ENCODE assay signal across 21 cellular contexts in genomic region chr17:77503916-77504651, GRCh38.
DNase-seq lines count a peak whose midpoint lies in the region; ATAC-seq and TF ChIP-seq lines count a peak whose summit lies in the region.
"Had no signal": no experiment of that assay in that cellular context is flagged by ENCODE, and none has a peak within 500 bp of the region (broad histone marks: within the 10 kb centered on the region; RNA-seq: fewer than 3 reads in every experiment).

No MANE protein-coding gene starts in this region.

- WGBS in testis, 2 donors = 82 to 95% methylated on average over 14 to 18 of the region's 18 CpGs

- H3K4me1 Mint-ChIP-seq in activated naive CD4-positive, alpha-beta T cell treated with anti-CD3 and anti-CD28 coated beads, Interleukin-2, amount 10 ng/mL, durations not matched to agents 7 days and 5 days = no peaks in the 10 kb centered on the region
- peaks cover 0 to 3% (median 3%) of the 10 kb centered on the region in 3 donors for H3K4me1 Mint-ChIP-seq in T-cell
- H3K4me1 Mint-ChIP-seq in activated T-helper 17 cell treated with anti-CD3 and anti-CD28 coated beads, Interleukin-2, amount 50 U/mL, for 72 hours = peaks cover 5% of the 10 kb centered on the region
- H3K4me1 Mint-ChIP-seq: immature natural killer cell had no signal

- no peaks in the 10 kb centered on the region for H3K9me3 Mint-ChIP-seq in activated naive CD4-positive, alpha-beta T cell treated with anti-CD3 and anti-CD28 coated beads, Interleukin-2, amount 10 ng/mL, durations not matched to agents 7 days and 5 days
- no peaks in the 10 kb centered on the region for H3K9me3 Mint-ChIP-seq in T-cell
- no peaks in the 10 kb centered on the region for H3K9me3 Mint-ChIP-seq in activated T-helper 17 cell treated with anti-CD3 and anti-CD28 coated beads, Interleukin-2, amount 50 U/mL, for 72 hours
- H3K9me3 Mint-ChIP-seq: CD4-positive, alpha-beta T cell; IgD-negative memory B cell; immature natural killer cell; T-helper 1 cell treated with Interleukin-12 subunit alpha and Interleukin-12 subunit beta and Interleukin-4 antibody, amounts not matched to agents 30 μg/mL and 1 μg/mL, for 36 hours had no signal

- CTCF ChIA-PET in activated naive CD4-positive, alpha-beta T cell treated with anti-CD3 and anti-CD28 coated beads, Interleukin-2, amount 10 ng/mL, durations not matched to agents 7 days and 5 days (lab: Charles Lee) = no interaction called here
- CTCF ChIA-PET in T-cell (lab: Charles Lee) = no interaction called here

- POLR2A ChIA-PET in T-cell (lab: Charles Lee) = no interaction called here

- peaks cover 10% of the 10 kb centered on the region for H3K4me1 ChIP-seq in testis
- H3K4me1 ChIP-seq: vagina had no signal

- intact Hi-C loops in testis (cut with DNase I; ENCODE audit: low total_unique reads) = no loop called here

- TF ChIP-seq CTCF in testis (IDR thresholded peaks at IDR 0.05) = no peak

- peak overlapping the region; percentile 74 for H3K27ac Mint-ChIP-seq in activated naive CD4-positive, alpha-beta T cell treated with anti-CD3 and anti-CD28 coated beads, Interleukin-2, amount 10 ng/mL, durations not matched to agents 7 days and 5 days
- H3K27ac Mint-ChIP-seq in T-cell = peak overlapping the region; percentile 66 to 69
- H3K27ac Mint-ChIP-seq in activated T-helper 17 cell treated with anti-CD3 and anti-CD28 coated beads, Interleukin-2, amount 50 U/mL, for 72 hours = no peak overlapping the region
- H3K27ac Mint-ChIP-seq: CD4-positive, alpha-beta T cell; IgD-negative memory B cell; immature natural killer cell; T-helper 1 cell treated with Interleukin-12 subunit alpha and Interleukin-12 subunit beta and Interleukin-4 antibody, amounts not matched to agents 30 μg/mL and 1 μg/mL, for 36 hours had no signal

- H3K4me3 Mint-ChIP-seq in activated naive CD4-positive, alpha-beta T cell treated with anti-CD3 and anti-CD28 coated beads, Interleukin-2, amount 10 ng/mL, durations not matched to agents 7 days and 5 days = no peak overlapping the region
- H3K4me3 Mint-ChIP-seq in T-cell = no peak overlapping the region
- no peak overlapping the region for H3K4me3 Mint-ChIP-seq in activated T-helper 17 cell treated with anti-CD3 and anti-CD28 coated beads, Interleukin-2, amount 50 U/mL, for 72 hours
- H3K4me3 Mint-ChIP-seq: CD4-positive, alpha-beta T cell; IgD-negative memory B cell; immature natural killer cell; T-helper 1 cell treated with Interleukin-12 subunit alpha and Interleukin-12 subunit beta and Interleukin-4 antibody, amounts not matched to agents 30 μg/mL and 1 μg/mL, for 36 hours had no signal

- no peaks in the 10 kb centered on the region for H3K36me3 ChIP-seq in testis (ENCODE audit: low read depth, missing control alignments)

- no peak overlapping the region for H3K27ac ChIP-seq in testis
- H3K27ac ChIP-seq: skin epidermis, vagina had no signal

- DNase-seq in activated naive CD4-positive, alpha-beta T cell treated with anti-CD3 and anti-CD28 coated beads, Interleukin-2, amount 10 ng/mL, durations not matched to agents 7 days and 5 days = peak; percentile 21
- DNase-seq in activated naive CD4-positive, alpha-beta T cell (lab: John Stamatoyannopoulos, UW) = no peak
- DNase-seq in T-cell = no peak
- peak; percentile 86 for DNase-seq in islet precursor cell
- DNase-seq in testis = peak; percentile 12
- no peak for DNase-seq in nucleus accumbens (lab: John Stamatoyannopoulos, UW)
- no peak for DNase-seq in stimulated activated CD4-positive, alpha-beta T cell treated with anti-CD3 and anti-CD28 coated beads, Interleukin-4, amount 100 ng/mL, for 4 hours
- DNase-seq: activated naive CD4-positive, alpha-beta T cell treated with Interleukin-2 at 50 U/mL for 16 hours; CD4-positive, alpha-beta T cell; DMS53; immature natural killer cell; NCI-H1436 treated with DMSO at 0.1 percent for 48 hours; NCI-H748 treated with DMSO at 0.1 percent for 48 hours; SHP77; stimulated activated CD4-positive, alpha-beta T cell treated with anti-CD3 and anti-CD28 coated beads, Interleukin-4, amount 100 ng/mL, for 1 hour had no signal

- no peak for TF ChIP-seq POLR2A in testis (IDR thresholded peaks at IDR 0.05)

- H3K4me3 ChIP-seq in testis = no peak overlapping the region
- H3K4me3 ChIP-seq: lung, skin epidermis, vagina had no signal

- no peaks in the 10 kb centered on the region for H3K27me3 ChIP-seq in testis
- H3K27me3 ChIP-seq: vagina had no signal

- no peak for ATAC-seq in T-cell (replicated peaks in 1 of 4)
- ATAC-seq in activated T-helper 17 cell treated with anti-CD3 and anti-CD28 coated beads, Interleukin-2, amount 50 U/mL, for 72 hours (replicated peaks) = no peak

- no peaks in the 10 kb centered on the region for H3K9me3 ChIP-seq in testis
- H3K9me3 ChIP-seq: vagina had no signal

- peaks cover 34% of the 10 kb centered on the region for H3K36me3 Mint-ChIP-seq in activated naive CD4-positive, alpha-beta T cell treated with anti-CD3 and anti-CD28 coated beads, Interleukin-2, amount 10 ng/mL, durations not matched to agents 7 days and 5 days
- H3K36me3 Mint-ChIP-seq in T-cell = peaks cover 18% of the 10 kb centered on the region
- peaks cover 32% of the 10 kb centered on the region for H3K36me3 Mint-ChIP-seq in activated T-helper 17 cell treated with anti-CD3 and anti-CD28 coated beads, Interleukin-2, amount 50 U/mL, for 72 hours (ENCODE audit: low read depth)
- H3K36me3 Mint-ChIP-seq: IgD-negative memory B cell had no signal

- H3K27me3 Mint-ChIP-seq in activated naive CD4-positive, alpha-beta T cell treated with anti-CD3 and anti-CD28 coated beads, Interleukin-2, amount 10 ng/mL, durations not matched to agents 7 days and 5 days = peaks cover 4% of the 10 kb centered on the region
- no peaks in the 10 kb centered on the region for H3K27me3 Mint-ChIP-seq in T-cell
- no peaks in the 10 kb centered on the region for H3K27me3 Mint-ChIP-seq in activated T-helper 17 cell treated with anti-CD3 and anti-CD28 coated beads, Interleukin-2, amount 50 U/mL, for 72 hours
- H3K27me3 Mint-ChIP-seq: CD4-positive, alpha-beta T cell; IgD-negative memory B cell had no signal

Comparison
In these comparisons a context has a peak if more than half of its experiments do, and no peak if none do; other contexts are left out.
1. DNase-seq: peak in activated naive CD4-positive, alpha-beta T cell treated with anti-CD3 and anti-CD28 coated beads, Interleukin-2, amount 10 ng/mL, durations not matched to agents 7 days and 5 days (single experiment), islet precursor cell (single experiment) and testis (single experiment); none in activated naive CD4-positive, alpha-beta T cell (0 of 4), T-cell (0 of 34), nucleus accumbens (0 of 56) and stimulated activated CD4-positive, alpha-beta T cell treated with anti-CD3 and anti-CD28 coated beads, Interleukin-4, amount 100 ng/mL, for 4 hours (0 of 2).